Comparison of ENCODE assay signal across 1 cellular context in the genomic region with DNA sequence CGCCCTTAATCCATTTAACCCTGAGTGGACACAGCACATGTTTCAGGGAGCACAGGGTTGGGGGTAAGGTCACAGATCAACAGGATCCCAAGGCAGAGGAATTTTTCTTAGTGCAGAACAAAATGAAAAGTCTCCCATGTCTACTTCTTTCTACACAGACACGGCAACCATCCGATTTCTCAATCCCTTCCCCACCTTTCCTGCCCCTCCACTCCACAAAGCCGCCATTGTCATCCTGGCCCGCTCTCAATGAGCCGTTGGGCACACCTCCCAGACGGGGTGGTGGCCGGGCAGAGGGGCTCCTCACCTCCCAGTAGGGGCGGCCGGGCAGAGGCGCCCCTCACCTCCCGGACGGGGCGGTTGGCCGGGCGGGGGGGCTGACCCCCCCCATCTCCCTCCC.
TF ChIP-seq lines count a peak whose summit lies in the region.
"Not testable (repeated sequence)": the region's sequence is repeated elsewhere in the genome, so short reads cannot be mapped to it uniquely, and the experiment has no call there.

No MANE protein-coding gene starts in this region.

TF ChIP-seq in HepG2, 621 proteins besides CTCF, POLR2A, EP300 and RAD21 (continued from another document):
- TF ChIP-seq, protein P1, sequence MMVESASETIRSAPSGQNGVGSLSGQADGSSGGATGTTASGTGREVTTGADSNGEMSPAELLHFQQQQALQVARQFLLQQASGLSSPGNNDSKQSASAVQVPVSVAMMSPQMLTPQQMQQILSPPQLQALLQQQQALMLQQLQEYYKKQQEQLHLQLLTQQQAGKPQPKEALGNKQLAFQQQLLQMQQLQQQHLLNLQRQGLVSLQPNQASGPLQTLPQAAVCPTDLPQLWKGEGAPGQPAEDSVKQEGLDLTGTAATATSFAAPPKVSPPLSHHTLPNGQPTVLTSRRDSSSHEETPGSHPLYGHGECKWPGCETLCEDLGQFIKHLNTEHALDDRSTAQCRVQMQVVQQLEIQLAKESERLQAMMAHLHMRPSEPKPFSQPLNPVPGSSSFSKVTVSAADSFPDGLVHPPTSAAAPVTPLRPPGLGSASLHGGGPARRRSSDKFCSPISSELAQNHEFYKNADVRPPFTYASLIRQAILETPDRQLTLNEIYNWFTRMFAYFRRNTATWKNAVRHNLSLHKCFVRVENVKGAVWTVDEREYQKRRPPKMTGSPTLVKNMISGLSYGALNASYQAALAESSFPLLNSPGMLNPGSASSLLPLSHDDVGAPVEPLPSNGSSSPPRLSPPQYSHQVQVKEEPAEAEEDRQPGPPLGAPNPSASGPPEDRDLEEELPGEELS (CRISPR knock-in tag; IDR thresholded peaks at IDR 0.05), result 0 out of 2 replicates have a peak, but pooled peaks have one; percentile 30
- TF ChIP-seq, protein P2, sequence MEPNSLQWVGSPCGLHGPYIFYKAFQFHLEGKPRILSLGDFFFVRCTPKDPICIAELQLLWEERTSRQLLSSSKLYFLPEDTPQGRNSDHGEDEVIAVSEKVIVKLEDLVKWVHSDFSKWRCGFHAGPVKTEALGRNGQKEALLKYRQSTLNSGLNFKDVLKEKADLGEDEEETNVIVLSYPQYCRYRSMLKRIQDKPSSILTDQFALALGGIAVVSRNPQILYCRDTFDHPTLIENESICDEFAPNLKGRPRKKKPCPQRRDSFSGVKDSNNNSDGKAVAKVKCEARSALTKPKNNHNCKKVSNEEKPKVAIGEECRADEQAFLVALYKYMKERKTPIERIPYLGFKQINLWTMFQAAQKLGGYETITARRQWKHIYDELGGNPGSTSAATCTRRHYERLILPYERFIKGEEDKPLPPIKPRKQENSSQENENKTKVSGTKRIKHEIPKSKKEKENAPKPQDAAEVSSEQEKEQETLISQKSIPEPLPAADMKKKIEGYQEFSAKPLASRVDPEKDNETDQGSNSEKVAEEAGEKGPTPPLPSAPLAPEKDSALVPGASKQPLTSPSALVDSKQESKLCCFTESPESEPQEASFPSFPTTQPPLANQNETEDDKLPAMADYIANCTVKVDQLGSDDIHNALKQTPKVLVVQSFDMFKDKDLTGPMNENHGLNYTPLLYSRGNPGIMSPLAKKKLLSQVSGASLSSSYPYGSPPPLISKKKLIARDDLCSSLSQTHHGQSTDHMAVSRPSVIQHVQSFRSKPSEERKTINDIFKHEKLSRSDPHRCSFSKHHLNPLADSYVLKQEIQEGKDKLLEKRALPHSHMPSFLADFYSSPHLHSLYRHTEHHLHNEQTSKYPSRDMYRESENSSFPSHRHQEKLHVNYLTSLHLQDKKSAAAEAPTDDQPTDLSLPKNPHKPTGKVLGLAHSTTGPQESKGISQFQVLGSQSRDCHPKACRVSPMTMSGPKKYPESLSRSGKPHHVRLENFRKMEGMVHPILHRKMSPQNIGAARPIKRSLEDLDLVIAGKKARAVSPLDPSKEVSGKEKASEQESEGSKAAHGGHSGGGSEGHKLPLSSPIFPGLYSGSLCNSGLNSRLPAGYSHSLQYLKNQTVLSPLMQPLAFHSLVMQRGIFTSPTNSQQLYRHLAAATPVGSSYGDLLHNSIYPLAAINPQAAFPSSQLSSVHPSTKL (CRISPR knock-in tag; IDR thresholded peaks at IDR 0.05), result peak; percentile 37; the same call in 1 of the 2 replicates
- TF ChIP-seq SOX13 (IDR thresholded peaks at IDR 0.05), result not testable (repeated sequence)
- peak in 1 of 2 experiments; percentile 25; a peak in 2 of 4 replicates for TF ChIP-seq SOX13 (CRISPR knock-in tag; conservative IDR thresholded peaks at IDR 0.05 in 1 of 2, IDR thresholded peaks at IDR 0.05 in 1 of 2)
